18 cellular contexts compared by ENCODE assay signal in genomic region chr1:41532206-41532975, GRCh38. TPM values are rescaled to one million over a fixed set of nuclear protein-coding genes. Genes with fewer than 3 reads are reported as not detected.
"Had no signal": no experiment of that assay in that cellular context is flagged by ENCODE, and none has a peak within 500 bp of the region (broad histone marks: within the 10 kb centered on the region; RNA-seq: fewer than 3 reads in every experiment).

No MANE protein-coding gene starts in this region.

- H3K9me3 Mint-ChIP-seq: activated B cell treated with CpG ODN at 0.5 μM for 24 hours, mesothelial cell of epicardium, naive B cell had no signal

- H3K27ac Mint-ChIP-seq: activated B cell treated with CpG ODN at 0.5 μM for 24 hours; activated CD8-positive, alpha-beta memory T cell treated with anti-CD3 and anti-CD28 coated beads, Interleukin-2, amount 10 ng/mL, durations not matched to agents 7 days and 5 days; activated T-cell treated with anti-CD3 and anti-CD28 coated beads, Interleukin-2, amount 50 U/mL, for 72 hours; mesothelial cell of epicardium; progenitor cell of endocrine pancreas had no signal

- H3K9me3 ChIP-seq: colonic mucosa, heart left ventricle, neutrophil, testis had no signal

- H3K4me3 Mint-ChIP-seq: activated B cell treated with CpG ODN at 0.5 μM for 24 hours; activated CD8-positive, alpha-beta memory T cell treated with anti-CD3 and anti-CD28 coated beads, Interleukin-2, amount 10 ng/mL, durations not matched to agents 7 days and 5 days; activated T-cell treated with anti-CD3 and anti-CD28 coated beads, Interleukin-2, amount 50 U/mL, for 72 hours; mesothelial cell of epicardium; naive B cell had no signal

- H3K27me3 ChIP-seq: colonic mucosa, heart left ventricle, neutrophil, testis had no signal

- H3K36me3 ChIP-seq: colonic mucosa, heart left ventricle, neutrophil had no signal

- H3K4me3 ChIP-seq: colonic mucosa, heart left ventricle, SK-N-MC, smooth muscle cell, testis had no signal

- H3K27me3 Mint-ChIP-seq: activated B cell treated with CpG ODN at 0.5 μM for 24 hours; activated CD8-positive, alpha-beta memory T cell treated with anti-CD3 and anti-CD28 coated beads, Interleukin-2, amount 10 ng/mL, durations not matched to agents 7 days and 5 days; naive B cell had no signal

- H3K36me3 Mint-ChIP-seq: activated CD8-positive, alpha-beta memory T cell treated with anti-CD3 and anti-CD28 coated beads, Interleukin-2, amount 10 ng/mL, durations not matched to agents 7 days and 5 days; mesothelial cell of epicardium had no signal

- ATAC-seq: activated CD8-positive, alpha-beta memory T cell treated with anti-CD3 and anti-CD28 coated beads, Interleukin-2, amount 10 ng/mL, durations not matched to agents 7 days and 5 days; activated T-cell treated with anti-CD3 and anti-CD28 coated beads, Interleukin-2, amount 50 U/mL, for 72 hours; heart left ventricle; right cardiac atrium had no signal

- DNase-seq: activated CD4-positive, alpha-beta T cell treated with anti-CD3 and anti-CD28 coated beads, Interleukin-2, amount 50 U/mL, for 4 hours; activated CD8-positive, alpha-beta memory T cell treated with anti-CD3 and anti-CD28 coated beads, Interleukin-2, amount 10 ng/mL, durations not matched to agents 7 days and 5 days; activated T-cell treated with anti-CD3 and anti-CD28 coated beads, Interleukin-2, amount 50 U/mL, for 72 hours; colonic mucosa; effector CD4-positive, alpha-beta T cell; foreskin melanocyte; naive B cell; right cardiac atrium; stimulated activated naive CD4-positive, alpha-beta T cell treated with Interleukin-2 at 50 U/mL for 16 hours; testis had no signal

- H3K4me1 Mint-ChIP-seq: activated CD8-positive, alpha-beta memory T cell treated with anti-CD3 and anti-CD28 coated beads, Interleukin-2, amount 10 ng/mL, durations not matched to agents 7 days and 5 days had no signal

- H3K27ac ChIP-seq: colonic mucosa, heart left ventricle, neutrophil, SK-N-MC, testis had no signal

RNA-seq across cellular contexts. Expression of gene EDN2, which starts 47.9 kb away (rescaled TPM):
- total RNA-seq: activated B cell treated with CpG ODN at 0.5 μM for 24 hours; activated CD8-positive, alpha-beta memory T cell treated with anti-CD3 and anti-CD28 coated beads, Interleukin-2, amount 10 ng/mL, durations not matched to agents 7 days and 5 days; activated T-cell treated with anti-CD3 and anti-CD28 coated beads, Interleukin-2, amount 50 U/mL, for 72 hours; liver; progenitor cell of endocrine pancreas; smooth muscle cell; testis had no signal
